1 cellular context compared by ENCODE assay signal in the genomic region with DNA sequence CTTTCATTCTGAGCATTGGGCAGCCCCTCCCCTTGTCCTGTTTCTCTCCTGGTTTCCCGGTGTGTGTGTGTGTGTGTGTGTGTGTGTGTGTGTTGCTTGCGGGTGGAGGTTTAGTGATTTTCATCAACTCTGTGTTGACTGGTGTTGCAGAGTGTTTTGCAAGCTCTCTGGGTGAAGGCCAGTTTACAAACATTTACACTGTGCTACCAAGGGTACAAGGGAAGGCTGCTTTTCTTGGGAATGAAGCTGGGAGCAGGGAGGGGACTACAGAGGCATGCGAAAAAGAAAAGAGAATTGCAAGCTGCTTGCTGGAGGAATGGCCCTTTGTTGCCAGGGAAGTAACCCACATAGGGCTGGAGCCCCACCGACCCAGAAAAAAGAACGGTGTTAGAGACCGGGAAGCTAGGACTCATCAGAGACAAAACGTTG.
TF ChIP-seq lines count a peak whose summit lies in the region.

No MANE protein-coding gene starts in this region.

TF ChIP-seq in SK-N-SH treated with all-trans-retinoic acid at 6 μM for 48 hours, 23 proteins besides CTCF, POLR2A, EP300 and RAD21 (continued from another document):
- TF ChIP-seq, protein P1, sequence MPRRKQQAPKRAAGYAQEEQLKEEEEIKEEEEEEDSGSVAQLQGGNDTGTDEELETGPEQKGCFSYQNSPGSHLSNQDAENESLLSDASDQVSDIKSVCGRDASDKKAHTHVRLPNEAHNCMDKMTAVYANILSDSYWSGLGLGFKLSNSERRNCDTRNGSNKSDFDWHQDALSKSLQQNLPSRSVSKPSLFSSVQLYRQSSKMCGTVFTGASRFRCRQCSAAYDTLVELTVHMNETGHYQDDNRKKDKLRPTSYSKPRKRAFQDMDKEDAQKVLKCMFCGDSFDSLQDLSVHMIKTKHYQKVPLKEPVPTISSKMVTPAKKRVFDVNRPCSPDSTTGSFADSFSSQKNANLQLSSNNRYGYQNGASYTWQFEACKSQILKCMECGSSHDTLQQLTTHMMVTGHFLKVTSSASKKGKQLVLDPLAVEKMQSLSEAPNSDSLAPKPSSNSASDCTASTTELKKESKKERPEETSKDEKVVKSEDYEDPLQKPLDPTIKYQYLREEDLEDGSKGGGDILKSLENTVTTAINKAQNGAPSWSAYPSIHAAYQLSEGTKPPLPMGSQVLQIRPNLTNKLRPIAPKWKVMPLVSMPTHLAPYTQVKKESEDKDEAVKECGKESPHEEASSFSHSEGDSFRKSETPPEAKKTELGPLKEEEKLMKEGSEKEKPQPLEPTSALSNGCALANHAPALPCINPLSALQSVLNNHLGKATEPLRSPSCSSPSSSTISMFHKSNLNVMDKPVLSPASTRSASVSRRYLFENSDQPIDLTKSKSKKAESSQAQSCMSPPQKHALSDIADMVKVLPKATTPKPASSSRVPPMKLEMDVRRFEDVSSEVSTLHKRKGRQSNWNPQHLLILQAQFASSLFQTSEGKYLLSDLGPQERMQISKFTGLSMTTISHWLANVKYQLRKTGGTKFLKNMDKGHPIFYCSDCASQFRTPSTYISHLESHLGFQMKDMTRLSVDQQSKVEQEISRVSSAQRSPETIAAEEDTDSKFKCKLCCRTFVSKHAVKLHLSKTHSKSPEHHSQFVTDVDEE (CRISPR knock-in tag; IDR thresholded peaks at IDR 0.05) = no peak
- no peak for TF ChIP-seq SNAI2 (CRISPR knock-in tag; IDR thresholded peaks at IDR 0.05)
- TF ChIP-seq ISL1 (CRISPR knock-in tag; IDR thresholded peaks at IDR 0.05) = no peak
- TF ChIP-seq ZFP30 (CRISPR knock-in tag; IDR thresholded peaks at IDR 0.05) = no peak
- no peak for TF ChIP-seq RARB (CRISPR knock-in tag; IDR thresholded peaks at IDR 0.05)
- no peak for TF ChIP-seq TOX (CRISPR knock-in tag; IDR thresholded peaks at IDR 0.05; ENCODE audit: borderline replicate concordance)
